In the genomic region with DNA sequence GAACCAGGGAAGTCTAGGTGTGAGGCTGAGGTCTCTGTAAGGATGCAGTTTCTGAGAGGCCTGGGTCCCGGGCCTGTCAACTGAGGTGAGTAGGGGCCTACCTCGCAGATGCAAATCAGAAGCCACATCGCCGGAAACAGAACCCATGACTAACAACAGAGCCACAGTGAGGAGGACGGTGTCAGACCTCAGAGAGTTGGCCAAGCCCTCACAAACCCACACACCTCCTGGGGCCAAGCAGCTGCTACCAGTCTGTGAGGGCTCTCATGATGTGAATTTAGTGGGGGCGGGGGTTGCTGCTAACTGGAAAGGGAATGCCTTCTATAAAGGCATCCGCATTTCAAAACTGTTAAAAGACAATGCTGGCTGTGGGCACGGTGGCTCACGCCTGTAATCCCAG, we compare ENCODE assay signal across 16 cellular contexts.
"Had no signal": no experiment of that assay in that cellular context is flagged by ENCODE, and none has a peak within 500 bp of the region (broad histone marks: within the 10 kb centered on the region; RNA-seq: fewer than 3 reads in every experiment).

No MANE protein-coding gene starts in this region.

- ATAC-seq: left colon; naive thymus-derived CD8-positive, alpha-beta T cell; sciatic nerve had no signal

- H3K9me3 ChIP-seq: breast epithelium, esophagus muscularis mucosa, psoas muscle had no signal

- H3K36me3 ChIP-seq: breast epithelium had no signal

- H3K27ac ChIP-seq: breast epithelium, esophagus muscularis mucosa, psoas muscle, WERI-Rb-1 had no signal

- DNase-seq: activated CD4-positive, alpha-beta T cell treated with anti-CD3 and anti-CD28 coated beads for 48 hours; activated effector memory CD4-positive, alpha-beta T cell treated with anti-CD3 and anti-CD28 coated beads, Interleukin-2, amount 50 U/mL, for 16 hours; activated naive CD8-positive, alpha-beta T cell treated with anti-CD3 and anti-CD28 coated beads, Interleukin-2, amount 10 ng/mL, durations not matched to agents 7 days and 5 days; aorta; dorsolateral prefrontal cortex; left colon; naive thymus-derived CD8-positive, alpha-beta T cell; occipital lobe; psoas muscle; stimulated activated CD4-positive, alpha-beta T cell treated with anti-CD3 and anti-CD28 coated beads, Interleukin-2, amount 100 ng/mL, for 24 hours; T-helper 1 cell; WERI-Rb-1 had no signal

- FAIRE-seq: endometrium had no signal

- H3K4me3 ChIP-seq: breast epithelium, dorsolateral prefrontal cortex, esophagus muscularis mucosa, psoas muscle had no signal

- H3K27me3 ChIP-seq: breast epithelium, dorsolateral prefrontal cortex, esophagus muscularis mucosa had no signal

- H3K4me1 ChIP-seq: breast epithelium, esophagus muscularis mucosa, psoas muscle had no signal
